19 cellular contexts compared by ENCODE assay signal in genomic region chr11:47571012-47571729, GRCh38. TPM values are rescaled to one million over a fixed set of nuclear protein-coding genes. Genes with fewer than 3 reads are reported as not detected.
A peak's percentile ranks its signal among the peaks of the same experiment; 100 is the strongest.
DNase-seq lines count a peak whose midpoint lies in the region; TF ChIP-seq lines count a peak whose summit lies in the region.
"Had no signal": no experiment of that assay in that cellular context is flagged by ENCODE, and none has a peak within 500 bp of the region (broad histone marks: within the 10 kb centered on the region; RNA-seq: fewer than 3 reads in every experiment).

No MANE protein-coding gene starts in this region.

- peaks cover 5% of the 10 kb centered on the region for H3K36me3 ChIP-seq in neural progenitor cell
- H3K36me3 ChIP-seq in PC-9 (ENCODE audit: low read depth): peaks cover 27% of the 10 kb centered on the region

- H3K4me1 Mint-ChIP-seq in brain: peaks cover 6% of the 10 kb centered on the region
- peaks cover 11% of the 10 kb centered on the region for H3K4me1 Mint-ChIP-seq in neural progenitor cell

- H3F3A ChIP-seq in neural progenitor cell (ENCODE audit: low read depth) (peaks cover 6% of the 10 kb centered on the region), PC-9 (ENCODE audit: insufficient read depth, low read depth) (peaks cover 7% of the 10 kb centered on the region; the same call in 1 of the 2 replicates)

- POLR2A ChIA-PET in PC-9 (lab: Charles Lee; ENCODE audit: unreplicated experiment): interaction anchor here (0.6 kb wide), 1 partner anchor 407 kb away, joined by 5 read pairs; no protein-coding TSS in a partner anchor

- H2AFZ ChIP-seq in neural progenitor cell (replicated peaks) (no peak overlapping the region), PC-9 (no peak overlapping the region)

- H3K79me2 ChIP-seq in neural progenitor cell (ENCODE audit: low read depth) (peaks cover 30% of the 10 kb centered on the region), PC-9 (ENCODE audit: low read depth) (peaks cover 40% of the 10 kb centered on the region)

- H3K27me3 Mint-ChIP-seq in brain: peaks cover 10% of the 10 kb centered on the region
- peaks cover 7% of the 10 kb centered on the region for H3K27me3 Mint-ChIP-seq in neural progenitor cell (ENCODE audit: insufficient read depth, low read depth)
- H3K27me3 Mint-ChIP-seq: central memory CD8-positive, alpha-beta T cell; naive thymus-derived CD8-positive, alpha-beta T cell; type B pancreatic cell had no signal

- H3K9me3 ChIP-seq in neural progenitor cell (ENCODE audit: low read depth) (no peaks in the 10 kb centered on the region), PC-9 (ENCODE audit: insufficient read depth, low read depth) (no peaks in the 10 kb centered on the region)
- H3K9me3 ChIP-seq: stomach had no signal

- BruUV-seq in PC-9 (replicated peaks; lab: Mats Ljungman, UMichigan): no TSS peak

- H3K36me3 Mint-ChIP-seq in brain (peaks cover 44% of the 10 kb centered on the region), neural progenitor cell (peaks cover 20% of the 10 kb centered on the region)

- H3K9me2 ChIP-seq in PC-9 (ENCODE audit: insufficient read depth): no peaks in the 10 kb centered on the region

- intact Hi-C loops in PC-9 (cut with micrococcal nuclease; ENCODE audit: unreplicated experiment): no loop called here

- H3K4me2 ChIP-seq in neural progenitor cell (no peak overlapping the region), PC-9 (no peak overlapping the region)

- H3K4me3 ChIP-seq in neural progenitor cell: no peak overlapping the region
- no peak overlapping the region for H3K4me3 ChIP-seq in PC-9
- H3K4me3 ChIP-seq: stomach had no signal

- H3K27ac ChIP-seq in neural progenitor cell (no peak overlapping the region), PC-9 (no peak overlapping the region)
- H3K27ac ChIP-seq: stomach had no signal

- peak overlapping the region in 3 of 5 experiments; percentile 14 to 37 (median 36) for H3K27ac Mint-ChIP-seq in brain
- H3K27ac Mint-ChIP-seq in neural progenitor cell: peak overlapping the region; percentile 34
- H3K27ac Mint-ChIP-seq: type B pancreatic cell had no signal

- H3K4me3 Mint-ChIP-seq in brain (peak overlapping the region in 1 of 5 experiments; percentile 42), neural progenitor cell (no peak overlapping the region)
- H3K4me3 Mint-ChIP-seq: central memory CD8-positive, alpha-beta T cell; naive thymus-derived CD8-positive, alpha-beta T cell; type B pancreatic cell had no signal

- no peaks in the 10 kb centered on the region for H3K4me1 ChIP-seq in neural progenitor cell
- H3K4me1 ChIP-seq in PC-9 (replicated peaks; ENCODE audit: insufficient read depth): peaks cover 9% of the 10 kb centered on the region

- TF ChIP-seq CTCF in GM10266 (IDR thresholded peaks at IDR 0.05; ENCODE audit: control insufficient read depth, insufficient read depth, low read depth, missing control alignments): no peak
- no peak for TF ChIP-seq CTCF in brain (conservative IDR thresholded peaks at IDR 0.05)
- TF ChIP-seq CTCF in neural progenitor cell (IDR thresholded peaks at IDR 0.05): no peak
- TF ChIP-seq CTCF in PC-9 (conservative IDR thresholded peaks at IDR 0.05): no peak

- CTCF ChIA-PET in PC-9 (lab: Charles Lee): no interaction called here

- H4K20me1 ChIP-seq in neural progenitor cell (ENCODE audit: low read depth): peaks cover 4% of the 10 kb centered on the region
- peaks cover 7% of the 10 kb centered on the region; the same call in 1 of the 2 replicates for H4K20me1 ChIP-seq in PC-9 (ENCODE audit: insufficient read depth)

- no peaks in the 10 kb centered on the region for H3K9me3 Mint-ChIP-seq in brain
- no peaks in the 10 kb centered on the region for H3K9me3 Mint-ChIP-seq in neural progenitor cell
- H3K9me3 Mint-ChIP-seq: central memory CD8-positive, alpha-beta T cell; naive thymus-derived CD8-positive, alpha-beta T cell; type B pancreatic cell had no signal

- DNase-seq in CD1c-positive myeloid dendritic cell (ENCODE audit: extremely low spot score): peak; percentile 41
- peak; percentile 2 for DNase-seq in GM10266 (ENCODE audit: extremely low spot score)
- DNase-seq in neural progenitor cell (ENCODE audit: low spot score): no peak
- DNase-seq in NCI-H69 (lab: John Stamatoyannopoulos, UW): no peak
- DNase-seq in cortex of kidney (lab: John Stamatoyannopoulos, UW): no peak
- DNase-seq in T-helper 2 cell: no peak
- no peak for DNase-seq in PC-9
- DNase-seq: activated gamma-delta T cell; effector CD8-positive, alpha-beta T cell; kidney glomerular epithelial cell; mesendoderm; naive thymus-derived CD8-positive, alpha-beta T cell; NCI-H1105 treated with DMSO at 0.1 percent for 48 hours; NCI-H526; stimulated activated CD4-positive, alpha-beta T cell treated with anti-CD3 and anti-CD28 coated beads, Interleukin-1b, Interleukin-23, amount 100 ng/mL, for 48 hours; stomach had no signal

- H3K27me3 ChIP-seq in neural progenitor cell (no peaks in the 10 kb centered on the region), PC-9 (ENCODE audit: insufficient read depth, low read depth) (no peaks in the 10 kb centered on the region)
- H3K27me3 ChIP-seq: stomach had no signal

- no peak overlapping the region for H3K9ac ChIP-seq in neural progenitor cell

RNA-seq across cellular contexts. Expression of gene PTPMT1, which starts 5.8 kb away (rescaled TPM):
- 52.2 TPM for polyA plus RNA-seq in brain (ENCODE audit: insufficient read depth, low read depth, low replicate concordance)
- total RNA-seq in neural progenitor cell (ENCODE audit: low replicate concordance) (60.4 and 73.6 TPM in 2 replicates), PC-9 (2021) (74.8 and 79.0 TPM in 2 replicates)

RNA-seq across cellular contexts. Expression of gene KBTBD4, which starts 7.6 kb away (rescaled TPM):
- polyA plus RNA-seq in brain (ENCODE audit: insufficient read depth, low read depth, low replicate concordance): 19.2 TPM
- total RNA-seq in neural progenitor cell (ENCODE audit: low replicate concordance): 19.5 and 23.9 TPM in 2 replicates
- total RNA-seq in PC-9 (2021): 20.2 and 20.3 TPM in 2 replicates

RNA-seq across cellular contexts. Expression of gene NDUFS3, which starts 7.7 kb away (rescaled TPM):
- 158 TPM for polyA plus RNA-seq in brain (ENCODE audit: insufficient read depth, low read depth, low replicate concordance)
- total RNA-seq in neural progenitor cell (ENCODE audit: low replicate concordance) (78.9 and 91.2 TPM in 2 replicates), PC-9 (2021) (119 and 140 TPM in 2 replicates)

RNA-seq across cellular contexts. Expression of gene FAM180B, which starts 15.3 kb away (rescaled TPM):
- polyA plus RNA-seq in brain (ENCODE audit: insufficient read depth, low read depth, low replicate concordance): not detected
- total RNA-seq in neural progenitor cell (ENCODE audit: low replicate concordance) (not detected in 2 replicates), PC-9 (2021) (not detected in 2 replicates)
- polyA plus RNA-seq: naive thymus-derived CD8-positive, alpha-beta T cell; stomach had no signal

RNA-seq across cellular contexts. Expression of gene CELF1, which starts 18.2 kb away (rescaled TPM):
- 47.2 TPM for polyA plus RNA-seq in brain (ENCODE audit: insufficient read depth, low read depth, low replicate concordance)
- total RNA-seq in neural progenitor cell (ENCODE audit: low replicate concordance): 170 and 173 TPM in 2 replicates
- total RNA-seq in PC-9 (2021): 115 and 165 TPM in 2 replicates

Comparison
In these comparisons a context has a peak if more than half of its experiments do, and no peak if none do; other contexts are left out.
1. DNase-seq: peak in CD1c-positive myeloid dendritic cell (single experiment) and GM10266 (single experiment); none in neural progenitor cell (single experiment), NCI-H69 (single experiment), cortex of kidney (single experiment), T-helper 2 cell (0 of 5) and PC-9 (0 of 2).